Comparison of ENCODE assay signal across 8 cellular contexts in the genomic region with DNA sequence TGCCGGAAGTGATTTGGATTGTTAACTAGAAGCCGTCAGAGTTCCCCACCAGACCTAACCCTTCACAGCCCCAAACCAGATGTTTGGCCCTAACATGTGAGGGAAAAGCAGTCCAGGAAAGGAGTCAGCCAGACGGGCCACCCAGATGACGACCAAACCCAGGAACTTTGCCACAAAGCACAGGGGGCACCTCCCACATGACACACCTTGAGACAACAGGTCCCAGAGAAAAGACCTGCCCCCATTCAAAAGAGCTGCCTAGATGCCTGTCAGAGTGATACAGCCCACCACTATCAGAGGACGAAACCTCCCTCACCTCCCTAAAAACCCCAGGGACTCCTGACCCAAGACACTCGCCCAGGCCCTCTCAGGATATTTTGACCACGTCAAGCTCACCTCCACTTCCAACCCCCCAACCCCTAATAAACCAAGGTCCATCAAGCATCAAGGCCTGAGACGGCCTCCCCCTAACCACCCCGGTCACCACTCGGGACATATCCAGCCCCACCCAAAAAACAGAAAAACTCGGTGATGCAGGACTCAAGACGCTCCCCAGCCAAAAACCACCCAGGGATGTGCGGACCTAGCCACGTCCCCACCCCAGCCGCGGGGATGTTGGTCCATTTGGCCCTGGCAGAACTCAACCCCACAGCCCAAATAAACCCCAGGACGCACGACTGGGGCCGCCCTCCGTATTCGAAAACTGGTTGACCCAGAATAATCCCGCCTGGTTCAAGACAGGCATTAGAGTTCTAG. TPM values are rescaled to one million over a fixed set of nuclear protein-coding genes. Genes with fewer than 3 reads are reported as not detected.
DNase-seq lines count a peak whose midpoint lies in the region; ATAC-seq, FAIRE-seq and TF ChIP-seq lines count a peak whose summit lies in the region.

No MANE protein-coding gene starts in this region.

- H3K4me1 Mint-ChIP-seq in T-helper 17 cell = peaks cover 12% of the 10 kb centered on the region

- peaks cover 0 to 12% (median 4%) of the 10 kb centered on the region in 3 donors for H3K4me1 ChIP-seq in pancreas

- H3K9me3 ChIP-seq in T-helper 17 cell (ENCODE audit: control insufficient read depth, low read length, poor library complexity, severe bottlenecking) (no peaks in the 10 kb centered on the region), pancreas (no peaks in the 10 kb centered on the region)

- H3K36me3 Mint-ChIP-seq in T-helper 17 cell (ENCODE audit: low read depth) = peaks cover 3% of the 10 kb centered on the region

- H3K4me3 ChIP-seq in foreskin fibroblast (ENCODE audit: low read depth in 1 of 2, low read length in 2 of 2) (peak overlapping the region; percentile 96 to 97), pancreas (peak overlapping the region; percentile 67 to 90 (median 69))

- peak overlapping the region; percentile 98 for H3K27ac Mint-ChIP-seq in T-helper 17 cell

- peak overlapping the region; percentile 100 for H3K4me3 Mint-ChIP-seq in T-helper 17 cell

- H3K27ac ChIP-seq in pancreas = peak overlapping the region in 2 of 4 donors; percentile 73 to 82

- TF ChIP-seq CTCF in foreskin fibroblast (IDR thresholded peaks at IDR 0.05; ENCODE audit: low read depth, low read length) (no peak), pancreas (IDR thresholded peaks at IDR 0.05) (no peak)

- ATAC-seq in HG02943 (IDR thresholded peaks at IDR 0.05; ENCODE audit: low read depth, unreplicated experiment) (peak; percentile 18), T-helper 17 cell (no peak), pancreas (peak; percentile 19 to 43 (median 32)), GM21786 (IDR thresholded peaks at IDR 0.05; ENCODE audit: unreplicated experiment) (no peak), HG03469 (IDR thresholded peaks at IDR 0.05; ENCODE audit: unreplicated experiment) (no peak)

- H3K36me3 ChIP-seq in pancreas = no peaks in the 10 kb centered on the region

- no peak for FAIRE-seq in pancreas (lab: Jason Lieb, UNC)

- intact Hi-C loops in pancreas (cut with DNase I) = no loop called here

- H3K27me3 Mint-ChIP-seq in T-helper 17 cell = peaks cover 21% of the 10 kb centered on the region

- 11 to 12% methylated on average over 22 of the region's 22 CpGs for WGBS in pancreas, 2 donors

- DNase-seq in ELF-1 (ENCODE audit: low read depth, low spot score) = peak; percentile 14
- no peak for DNase-seq in T-helper 17 cell
- peak; percentile 32 to 69 for DNase-seq in foreskin fibroblast
- DNase-seq in pancreas = peak in 1 of 6 donors; percentile 64
- no peak for DNase-seq in NCI-H1092 (lab: John Stamatoyannopoulos, UW)

- H3K27me3 ChIP-seq in pancreas = no peaks in the 10 kb centered on the region

RNA-seq across cellular contexts. Expression of a gene that starts 0.7 kb away (rescaled TPM):
- total RNA-seq in T-helper 17 cell = 1 to 10 TPM; 4.9 to 6.1 TPM
- total RNA-seq in pancreas = 1 to 10 TPM; 3.2 to 6.9 (median 4.2) TPM
- polyA plus RNA-seq in pancreas = 1 to 10 TPM; 4.8 to 7.4 TPM

RNA-seq across cellular contexts. Expression of a gene that starts 28.3 kb away (rescaled TPM):
- total RNA-seq in T-helper 17 cell (not detected), pancreas (under 1 TPM in 3 of 6 donors, not detected in 3; 0.06 to 0.17 (median 0.09) TPM)
- polyA plus RNA-seq in pancreas = under 1 TPM; 0.02 to 0.19 TPM

RNA-seq across cellular contexts. Expression of a gene that starts 37.5 kb away (rescaled TPM):
- total RNA-seq in T-helper 17 cell = 100 to 1,000 TPM; 136 to 140 TPM
- 10 to 100 TPM; 18.4 to 54.5 (median 46.2) TPM for total RNA-seq in pancreas
- polyA plus RNA-seq in pancreas = 10 to 100 TPM; 48.8 to 87.2 TPM

Comparison
In these comparisons a context has a peak if more than half of its experiments do, and no peak if none do; other contexts are left out.
1. DNase-seq: peak in ELF-1 (single experiment) and foreskin fibroblast (2 of 2); none in T-helper 17 cell (0 of 3) and NCI-H1092 (single experiment).
2. ATAC-seq: peak in HG02943 (single experiment) and pancreas (4 of 4); none in T-helper 17 cell (single experiment), GM21786 (single experiment) and HG03469 (single experiment).